In genomic region chr7:158733220-158733519, GRCh38 we compare ENCODE assay signal across 19 cellular contexts. TPM values are rescaled to one million over a fixed set of nuclear protein-coding genes. Genes with fewer than 3 reads are reported as not detected.
DNase-seq lines count a peak whose midpoint lies in the region; ATAC-seq, FAIRE-seq and TF ChIP-seq lines count a peak whose summit lies in the region.
"Had no signal": no experiment of that assay in that cellular context is flagged by ENCODE, and none has a peak within 500 bp of the region (broad histone marks: within the 10 kb centered on the region; RNA-seq: fewer than 3 reads in every experiment).

No MANE protein-coding gene starts in this region.

- TF ChIP-seq EP300 in K562 (IDR thresholded peaks at IDR 0.05; ENCODE audit: low read length): no peak

- FAIRE-seq in K562 (lab: Jason Lieb, UNC) (no peak), kidney (lab: Jason Lieb, UNC) (peak; percentile 50)
- FAIRE-seq: H54 had no signal

- H3K27ac ChIP-seq in K562 (ENCODE audit: extremely low read depth, low read depth, low read length) (no peak overlapping the region), kidney (ENCODE audit: low read depth in 2 of 2, low read length in 2 of 2) (no peak overlapping the region)
- H3K27ac ChIP-seq: PC-9, SJSA1 had no signal

- H3K4me1 ChIP-seq in K562 (replicated peaks in 1 of 2; ENCODE audit: control insufficient read depth in 2 of 2, insufficient read depth in 2 of 2, low read length in 2 of 2): peaks cover 0 to 13% of the 10 kb centered on the region in 2 experiments; a peak in 2 of 5 replicates
- H3K4me1 ChIP-seq in kidney (ENCODE audit: control insufficient read depth in 1 of 2, insufficient read depth in 1 of 2, low read depth in 1 of 2, low read length in 2 of 2): no peaks in the 10 kb centered on the region
- H3K4me1 ChIP-seq: BE2C, SJSA1 had no signal

- 48% methylated on average over 1 of the region's 1 CpG for WGBS in K562 (ENCODE audit: insufficient coverage, low coverage, missing lambda C conversion rate)

- in situ Hi-C loops in K562 (cut with MboI): no loop called here

- TF ChIP-seq POLR2A in K562 (conservative IDR thresholded peaks at IDR 0.05): no peak

- CTCF ChIA-PET in activated naive CD4-positive, alpha-beta T cell treated with anti-CD3 and anti-CD28 coated beads, Interleukin-2, amount 10 ng/mL, durations not matched to agents 7 days and 5 days (lab: Charles Lee): interaction anchor here (0.8 to 1.4 kb wide), 6 partner anchors 10 to 244 kb away, joined by 3 to 5 read pairs (median 4); no protein-coding TSS in a partner anchor
- CTCF ChIA-PET in K562 (lab: Yijun Ruan, JAX; ENCODE audit: low intra/inter-chr PET ratio): no interaction called here

- peaks cover 11% of the 10 kb centered on the region for H3K36me3 Mint-ChIP-seq in activated naive CD4-positive, alpha-beta T cell treated with anti-CD3 and anti-CD28 coated beads, Interleukin-2, amount 50 U/mL, for 24 hours
- H3K36me3 Mint-ChIP-seq in activated naive CD4-positive, alpha-beta T cell treated with anti-CD3 and anti-CD28 coated beads, Interleukin-2, amount 10 ng/mL, durations not matched to agents 7 days and 5 days: peaks cover 60% of the 10 kb centered on the region

- no peaks in the 10 kb centered on the region for H3K9me3 ChIP-seq in K562 (replicated peaks; ENCODE audit: control insufficient read depth, insufficient read depth, low read depth, low read length)
- H3K9me3 ChIP-seq in kidney (ENCODE audit: control insufficient read depth in 1 of 2, low read length in 2 of 2): no peaks in the 10 kb centered on the region
- H3K9me3 ChIP-seq: BE2C, SJSA1 had no signal

- POLR2A ChIA-PET in K562 (lab: Yijun Ruan, JAX): interaction anchor here (0.6 to 2.0 kb wide), 9 partner anchors 8 to 139 kb away, joined by 3 to 6 read pairs (median 3); partner anchors contain the start of gene NCAPG2

- no peaks in the 10 kb centered on the region for H3K79me2 ChIP-seq in K562 (ENCODE audit: control insufficient read depth, insufficient read depth, low read length)

- intact Hi-C loops in K562 (cut with micrococcal nuclease) (no loop called here), kidney (cut with DNase I) (no loop called here)

- H3K4me3 ChIP-seq in K562: no peak overlapping the region
- H3K4me3 ChIP-seq in kidney (ENCODE audit: low read length in 2 of 2): no peak overlapping the region
- H3K4me3 ChIP-seq: PC-9, SJSA1 had no signal

- H3K27me3 ChIP-seq in K562 (ENCODE audit: control insufficient read depth in 2 of 2, insufficient read depth in 2 of 2, low read length in 2 of 2): no peaks in the 10 kb centered on the region
- H3K27me3 ChIP-seq: BE2C, SJSA1 had no signal

- no peaks in the 10 kb centered on the region for H3K9me3 Mint-ChIP-seq in activated naive CD4-positive, alpha-beta T cell treated with anti-CD3 and anti-CD28 coated beads, Interleukin-2, amount 50 U/mL, for 24 hours
- H3K9me3 Mint-ChIP-seq in activated naive CD4-positive, alpha-beta T cell treated with anti-CD3 and anti-CD28 coated beads, Interleukin-2, amount 10 ng/mL, durations not matched to agents 7 days and 5 days: no peaks in the 10 kb centered on the region
- H3K9me3 Mint-ChIP-seq: CD4-positive, alpha-beta memory T cell had no signal

- H3K36me3 ChIP-seq in K562 (ENCODE audit: control insufficient read depth, insufficient read depth, low read length) (peaks cover 76% of the 10 kb centered on the region), kidney (ENCODE audit: control insufficient read depth in 1 of 2, insufficient read depth in 2 of 2, low read length in 2 of 2) (peaks cover 13 to 14% of the 10 kb centered on the region in 2 donors)
- H3K36me3 ChIP-seq: BE2C had no signal

- no peak for TF ChIP-seq RAD21 in K562 (CRISPR knock-in tag; conservative IDR thresholded peaks at IDR 0.05 in 1 of 2, IDR thresholded peaks at IDR 0.05 in 1 of 2)

- peak overlapping the region; percentile 17 for H3K27ac Mint-ChIP-seq in activated naive CD4-positive, alpha-beta T cell treated with anti-CD3 and anti-CD28 coated beads, Interleukin-2, amount 50 U/mL, for 24 hours
- no peak overlapping the region for H3K27ac Mint-ChIP-seq in activated naive CD4-positive, alpha-beta T cell treated with anti-CD3 and anti-CD28 coated beads, Interleukin-2, amount 10 ng/mL, durations not matched to agents 7 days and 5 days

- no peaks in the 10 kb centered on the region for H4K20me1 ChIP-seq in K562 (replicated peaks; ENCODE audit: control insufficient read depth, insufficient read depth, low read length)

- no peak overlapping the region for H3K4me3 Mint-ChIP-seq in activated naive CD4-positive, alpha-beta T cell treated with anti-CD3 and anti-CD28 coated beads, Interleukin-2, amount 50 U/mL, for 24 hours
- H3K4me3 Mint-ChIP-seq in activated naive CD4-positive, alpha-beta T cell treated with anti-CD3 and anti-CD28 coated beads, Interleukin-2, amount 10 ng/mL, durations not matched to agents 7 days and 5 days: no peak overlapping the region
- H3K4me3 Mint-ChIP-seq: CD4-positive, alpha-beta memory T cell had no signal

- TF ChIP-seq CTCF in K562 (IDR thresholded peaks at IDR 0.05 in 2 of 3, conservative IDR thresholded peaks at IDR 0.05 in 1 of 3; ENCODE audit: insufficient read depth in 2 of 3, low read depth in 1 of 3, low read length in 3 of 3): no peak
- TF ChIP-seq CTCF in kidney (IDR thresholded peaks at IDR 0.05; ENCODE audit: borderline replicate concordance, extremely low read depth, insufficient read depth): no peak

- H2AFZ ChIP-seq in K562 (ENCODE audit: low read depth, low read length): no peak overlapping the region
- H2AFZ ChIP-seq: PC-9 had no signal

- ATAC-seq in K562: no peak

- H3K9ac ChIP-seq in K562 (ENCODE audit: insufficient read depth in 1 of 2, low read depth in 2 of 2, low read length in 2 of 2) (no peak overlapping the region), kidney (ENCODE audit: low read length in 2 of 2) (no peak overlapping the region)

- no peaks in the 10 kb centered on the region for H3K4me1 Mint-ChIP-seq in activated naive CD4-positive, alpha-beta T cell treated with anti-CD3 and anti-CD28 coated beads, Interleukin-2, amount 50 U/mL, for 24 hours
- H3K4me1 Mint-ChIP-seq in activated naive CD4-positive, alpha-beta T cell treated with anti-CD3 and anti-CD28 coated beads, Interleukin-2, amount 10 ng/mL, durations not matched to agents 7 days and 5 days: peaks cover 15% of the 10 kb centered on the region

- BruUV-seq in K562 (replicated peaks; lab: Mats Ljungman, UMichigan): no TSS peak

- DNase-seq in activated naive CD4-positive, alpha-beta T cell treated with anti-CD3 and anti-CD28 coated beads, Interleukin-2, amount 10 ng/mL, durations not matched to agents 7 days and 5 days: no peak
- DNase-seq in K562 (ENCODE audit: extremely low read depth in 1 of 4, low spot score in 3 of 4) (no peak), kidney (no peak), DMS53 treated with DMSO at 0.1 percent for 48 hours (lab: John Stamatoyannopoulos, UW; ENCODE audit: unreplicated experiment) (no peak), retina (no peak), MV-4-11 (lab: John Stamatoyannopoulos, UW) (no peak)
- DNase-seq in stimulated activated CD4-positive, alpha-beta T cell treated with anti-CD3 and anti-CD28 coated beads, Interleukin-1b, Interleukin-23, amount 100 ng/mL, for 48 hours: no peak
- DNase-seq: 8988T; BE2C; CD4-positive, alpha-beta memory T cell; KG1; NCI-H1417; NCI-H187; NCI-H226; NCI-H524; PC-9 had no signal

- H3K27me3 Mint-ChIP-seq in activated naive CD4-positive, alpha-beta T cell treated with anti-CD3 and anti-CD28 coated beads, Interleukin-2, amount 50 U/mL, for 24 hours: no peaks in the 10 kb centered on the region
- no peaks in the 10 kb centered on the region for H3K27me3 Mint-ChIP-seq in activated naive CD4-positive, alpha-beta T cell treated with anti-CD3 and anti-CD28 coated beads, Interleukin-2, amount 10 ng/mL, durations not matched to agents 7 days and 5 days
- H3K27me3 Mint-ChIP-seq: CD4-positive, alpha-beta memory T cell had no signal

- no peak overlapping the region for H3K4me2 ChIP-seq in K562 (ENCODE audit: insufficient read depth, low read length)
- H3K4me2 ChIP-seq: PC-9 had no signal

- H3K9me1 ChIP-seq in K562 (ENCODE audit: control insufficient read depth, insufficient read depth, low read length): no peaks in the 10 kb centered on the region

TF ChIP-seq in K562, 482 proteins besides CTCF, POLR2A, EP300 and RAD21:
- TF ChIP-seq RNF2 (IDR thresholded peaks at IDR 0.05): no peak
- peak; percentile 0 for TF ChIP-seq CCNT2 (IDR thresholded peaks at IDR 0.05; ENCODE audit: borderline replicate concordance, extremely low read depth, insufficient read length, low read depth, low read length)

RNA-seq across cellular contexts. Expression of gene NCAPG2, which starts 28.6 kb away (rescaled TPM):
- 177 and 316 TPM in 2 replicates for total RNA-seq in K562 (2011; cell fraction: chromatin; rRNA removed; ENCODE audit: low replicate concordance)
- 101 and 122 TPM in 2 replicates for total RNA-seq in K562 (2011; cell fraction: nucleolus; rRNA removed)
- total RNA-seq in K562 (2011; cell fraction: nucleoplasm; rRNA removed): 178 and 208 TPM in 2 replicates
- 47.2 and 50.6 TPM in 2 replicates for total RNA-seq in K562 (2014; rRNA removed)
- total RNA-seq in K562 (2014; rRNA removed; fragmentation: Illumina TruSeq; extraction: Trizol): 75.9 and 83.0 TPM in 2 replicates
- total RNA-seq in K562 (2015; rRNA removed; fragmentation: Illumina TruSeq; extraction: Trizol): 65.1 and 70.1 TPM in 2 replicates
- 103 and 127 TPM in 2 replicates for total RNA-seq in K562 (2021)
- polyA plus RNA-seq in K562 (2011; rRNA removed): 75.0 and 124 TPM in 2 replicates
- polyA plus RNA-seq in K562 (2011; cell fraction: cytosol; rRNA removed): 54.9 and 63.1 TPM in 2 replicates
- polyA plus RNA-seq in K562 (2011; cell fraction: nucleus; rRNA removed): 114 and 154 TPM in 2 replicates
- 71.2 and 97.6 TPM in 2 replicates for polyA plus RNA-seq in K562 (2012)
- 78.8 and 86.1 TPM in 2 replicates for polyA plus RNA-seq in K562 (2014; fragmentation: Illumina TruSeq; extraction: Trizol)
- polyA plus RNA-seq in K562 (2014; fragmentation: Nextera tagmentation; extraction: Ambion mirVana): 10 to 100 TPM; 21.5 to 97.7 TPM
- polyA plus RNA-seq in K562 (2014; rRNA removed): 94.6 and 97.2 TPM in 2 replicates
- polyA minus RNA-seq in K562 (2011; rRNA and poly(A)+ RNA removed): 201 and 283 TPM in 2 replicates
- polyA minus RNA-seq in K562 (2011; cell fraction: cytosol; rRNA and poly(A)+ RNA removed): 50.1 and 65.9 TPM in 2 replicates
- polyA minus RNA-seq in K562 (2011; cell fraction: nucleus; rRNA and poly(A)+ RNA removed): 111 and 112 TPM in 2 replicates
- 6.3 TPM for total RNA-seq in kidney
- polyA plus RNA-seq in kidney (ENCODE audit: insufficient read depth, low read depth, low replicate concordance): 1.3 TPM
